ENCODE assay signal across 37 cellular contexts in the genomic region with DNA sequence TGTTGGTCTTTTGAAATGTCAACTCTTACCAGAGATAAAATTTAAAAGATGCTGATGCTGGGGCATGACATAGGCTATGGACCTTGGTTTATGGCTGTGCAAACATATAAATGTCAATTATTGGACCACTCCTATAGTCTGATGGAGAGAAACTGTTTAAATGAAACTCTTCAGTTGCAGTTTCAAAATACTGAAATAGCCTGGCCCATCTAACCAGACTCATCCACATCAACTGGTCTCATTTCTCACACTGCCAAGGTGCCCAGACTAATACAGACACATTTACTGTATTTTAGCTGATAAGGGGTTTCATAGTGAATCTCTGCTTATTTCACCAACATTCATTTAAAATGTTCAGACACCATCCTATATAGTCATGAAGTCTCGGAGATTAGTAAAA. TPM values are rescaled to one million over a fixed set of nuclear protein-coding genes. Genes with fewer than 3 reads are reported as not detected.
"Had no signal": no experiment of that assay in that cellular context is flagged by ENCODE, and none has a peak within 500 bp of the region (broad histone marks: within the 10 kb centered on the region; RNA-seq: fewer than 3 reads in every experiment).

No MANE protein-coding gene starts in this region.

- DNase-seq: activated B cell treated with CpG ODN at 0.5 μM for 24 hours; activated CD4-positive, alpha-beta memory T cell treated with anti-CD3 and anti-CD28 coated beads, Interleukin-2, amount 10 ng/mL, durations not matched to agents 7 days and 5 days; activated CD4-positive, alpha-beta T cell treated with anti-CD3 and anti-CD28 coated beads for 48 hours; activated CD4-positive, CD25-positive, alpha-beta regulatory T cell treated with anti-CD3 and anti-CD28 coated beads, Interleukin-2, amount 50 U/mL, for 72 hours; activated CD8-positive, alpha-beta memory T cell treated with anti-CD3 and anti-CD28 coated beads for 24 hours; activated CD8-positive, alpha-beta memory T cell treated with anti-CD3 and anti-CD28 coated beads, Interleukin-2, amount 10 ng/mL, durations not matched to agents 7 days and 5 days; activated CD8-positive, alpha-beta memory T cell treated with anti-CD3 and anti-CD28 coated beads, Interleukin-2, amount 50 U/mL, for 48 hours; activated effector memory CD4-positive, alpha-beta T cell treated with Interleukin-2 at 50 U/mL for 16 hours; activated naive CD4-positive, alpha-beta T cell treated with anti-CD3 and anti-CD28 coated beads, Interleukin-2, amount 10 ng/mL, durations not matched to agents 7 days and 5 days; activated naive CD8-positive, alpha-beta T cell treated with anti-CD3 and anti-CD28 coated beads, Interleukin-2, amount 50 U/mL, for 24 hours; activated T-cell treated with anti-CD3 and anti-CD28 coated beads, Interleukin-2, amount 50 U/mL, for 48 hours; anterior cingulate cortex; central memory CD4-positive, alpha-beta T cell; Karpas-422; NCI-H1092; NCI-H1436 treated with DMSO at 0.1 percent for 48 hours; NCI-H1694 treated with DMSO at 0.1 percent for 48 hours; NCI-H2029 treated with DMSO at 0.1 percent for 48 hours; NCI-H2107; NCI-H2171; NCI-H510A; NCI-H526; NCI-H748 treated with DMSO at 0.1 percent for 48 hours; PC-9; SIG-M5; SW 1271; T-helper 1 cell; T-helper 2 cell; T-helper 9 cell had no signal

- H3K4me3 Mint-ChIP-seq: activated B cell treated with CpG ODN at 0.5 μM for 24 hours; activated CD4-positive, alpha-beta memory T cell treated with anti-CD3 and anti-CD28 coated beads, Interleukin-2, amount 10 ng/mL, durations not matched to agents 7 days and 5 days; activated CD8-positive, alpha-beta memory T cell treated with anti-CD3 and anti-CD28 coated beads, Interleukin-2, amount 10 ng/mL, durations not matched to agents 7 days and 5 days; activated naive CD4-positive, alpha-beta T cell treated with anti-CD3 and anti-CD28 coated beads, Interleukin-2, amount 10 ng/mL, durations not matched to agents 7 days and 5 days; activated naive CD8-positive, alpha-beta T cell; activated naive CD8-positive, alpha-beta T cell treated with anti-CD3 and anti-CD28 coated beads, Interleukin-2, amount 50 U/mL, for 24 hours; brain had no signal

- H3K9me3 Mint-ChIP-seq: activated B cell treated with CpG ODN at 0.5 μM for 24 hours; activated CD4-positive, alpha-beta memory T cell treated with anti-CD3 and anti-CD28 coated beads, Interleukin-2, amount 10 ng/mL, durations not matched to agents 7 days and 5 days; activated naive CD4-positive, alpha-beta T cell treated with anti-CD3 and anti-CD28 coated beads, Interleukin-2, amount 10 ng/mL, durations not matched to agents 7 days and 5 days; activated naive CD8-positive, alpha-beta T cell treated with anti-CD3 and anti-CD28 coated beads, Interleukin-2, amount 50 U/mL, for 24 hours; brain had no signal

- ATAC-seq: activated CD8-positive, alpha-beta memory T cell treated with anti-CD3 and anti-CD28 coated beads, Interleukin-2, amount 10 ng/mL, durations not matched to agents 7 days and 5 days; activated naive CD8-positive, alpha-beta T cell treated with anti-CD3 and anti-CD28 coated beads, Interleukin-2, amount 50 U/mL, for 24 hours; Right ventricle myocardium inferior had no signal

- H3K4me3 ChIP-seq: PC-9 had no signal

- H2AFZ ChIP-seq: PC-9 had no signal

- H3K27ac ChIP-seq: PC-9, RWPE1, VCaP had no signal

- H3K4me2 ChIP-seq: PC-9 had no signal

- H3K4me1 Mint-ChIP-seq: activated B cell treated with CpG ODN at 0.5 μM for 24 hours; activated naive CD4-positive, alpha-beta T cell treated with anti-CD3 and anti-CD28 coated beads, Interleukin-2, amount 10 ng/mL, durations not matched to agents 7 days and 5 days had no signal

- H3K27ac Mint-ChIP-seq: activated B cell treated with CpG ODN at 0.5 μM for 24 hours; activated CD4-positive, alpha-beta memory T cell treated with anti-CD3 and anti-CD28 coated beads, Interleukin-2, amount 10 ng/mL, durations not matched to agents 7 days and 5 days; activated CD8-positive, alpha-beta memory T cell treated with anti-CD3 and anti-CD28 coated beads, Interleukin-2, amount 10 ng/mL, durations not matched to agents 7 days and 5 days; activated naive CD4-positive, alpha-beta T cell treated with anti-CD3 and anti-CD28 coated beads, Interleukin-2, amount 10 ng/mL, durations not matched to agents 7 days and 5 days; activated naive CD8-positive, alpha-beta T cell; activated naive CD8-positive, alpha-beta T cell treated with anti-CD3 and anti-CD28 coated beads, Interleukin-2, amount 50 U/mL, for 24 hours had no signal

- H3K27me3 Mint-ChIP-seq: activated B cell treated with CpG ODN at 0.5 μM for 24 hours; activated CD4-positive, alpha-beta memory T cell treated with anti-CD3 and anti-CD28 coated beads, Interleukin-2, amount 10 ng/mL, durations not matched to agents 7 days and 5 days; activated CD8-positive, alpha-beta memory T cell treated with anti-CD3 and anti-CD28 coated beads, Interleukin-2, amount 10 ng/mL, durations not matched to agents 7 days and 5 days; activated naive CD4-positive, alpha-beta T cell treated with anti-CD3 and anti-CD28 coated beads, Interleukin-2, amount 10 ng/mL, durations not matched to agents 7 days and 5 days; activated naive CD8-positive, alpha-beta T cell; activated naive CD8-positive, alpha-beta T cell treated with anti-CD3 and anti-CD28 coated beads, Interleukin-2, amount 50 U/mL, for 24 hours; brain had no signal

RNA-seq across cellular contexts. Expression of a gene that starts 19.9 kb away (rescaled TPM):
- total RNA-seq: activated B cell treated with CpG ODN at 0.5 μM for 24 hours; activated CD4-positive, alpha-beta memory T cell treated with anti-CD3 and anti-CD28 coated beads, Interleukin-2, amount 10 ng/mL, durations not matched to agents 7 days and 5 days; activated CD8-positive, alpha-beta memory T cell treated with anti-CD3 and anti-CD28 coated beads, Interleukin-2, amount 10 ng/mL, durations not matched to agents 7 days and 5 days; bronchial epithelial cell; MCF 10A; OCI-LY7; PC-9; Right ventricle myocardium inferior had no signal
